ENCODE assay signal across 12 cellular contexts in the genomic region with DNA sequence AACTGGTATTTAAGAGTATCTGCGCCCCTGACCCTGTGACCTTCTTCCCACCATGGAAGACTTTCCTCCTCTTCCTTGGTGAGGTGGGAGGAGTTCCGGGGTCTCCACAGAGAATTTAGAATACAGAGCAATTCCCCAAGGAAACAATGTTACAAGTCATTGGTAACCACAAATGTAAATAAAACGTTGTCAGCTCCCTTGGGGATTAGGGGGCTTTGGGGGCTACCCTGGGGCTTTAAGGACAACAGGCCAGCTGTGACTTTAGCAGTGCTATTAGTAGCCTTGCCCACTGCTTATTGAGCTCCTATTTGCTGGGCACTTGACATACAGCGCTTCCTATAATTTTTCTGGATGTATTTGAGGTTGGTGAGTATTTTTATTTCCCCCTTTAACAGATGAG.
DNase-seq lines count a peak whose midpoint lies in the region; ATAC-seq and TF ChIP-seq lines count a peak whose summit lies in the region.
"Had no signal": no experiment of that assay in that cellular context is flagged by ENCODE, and none has a peak within 500 bp of the region (broad histone marks: within the 10 kb centered on the region; RNA-seq: fewer than 3 reads in every experiment).

No MANE protein-coding gene starts in this region.

- CTCF ChIA-PET in SK-N-SH (lab: Yijun Ruan, JAX): interaction anchor here (1.0 to 1.9 kb wide), 4 partner anchors 8 to 253 kb away, joined by 3 to 8 read pairs (median 4); no protein-coding TSS in a partner anchor

- peaks cover 38% of the 10 kb centered on the region for H3K27me3 Mint-ChIP-seq in nephron progenitor cell (ENCODE audit: low read depth, poor library complexity)

- TF ChIP-seq CTCF in WERI-Rb-1 (IDR thresholded peaks at IDR 0.05; ENCODE audit: low read depth, low read length) (no peak), nephron progenitor cell (IDR thresholded peaks at IDR 0.05) (no peak), SK-N-SH (IDR thresholded peaks at IDR 0.05) (no peak)

- H3K36me3 Mint-ChIP-seq in nephron progenitor cell (ENCODE audit: low read depth): no peaks in the 10 kb centered on the region
- H3K36me3 Mint-ChIP-seq: CD8-positive, alpha-beta memory T cell had no signal

- peak overlapping the region; percentile 39 for H3K4me3 Mint-ChIP-seq in nephron progenitor cell
- H3K4me3 Mint-ChIP-seq: CD8-positive, alpha-beta memory T cell had no signal

- no peak overlapping the region for H3K27ac ChIP-seq in BLaER1 treated with 17β-estradiol and CSF1 and Interleukin-3, amounts not matched to agents 10 nM and 100 nM
- H3K27ac ChIP-seq in Karpas-422 (ENCODE audit: low read length): no peak overlapping the region
- H3K27ac ChIP-seq in WERI-Rb-1: peak overlapping the region; percentile 76
- H3K27ac ChIP-seq in SK-N-SH (ENCODE audit: low read depth in 2 of 2, low read length in 1 of 2): no peak overlapping the region

- H3F3A ChIP-seq in SK-N-SH (replicated peaks; ENCODE audit: insufficient read depth): no peaks in the 10 kb centered on the region

- no peaks in the 10 kb centered on the region for H3K9me3 Mint-ChIP-seq in nephron progenitor cell
- H3K9me3 Mint-ChIP-seq: CD8-positive, alpha-beta memory T cell had no signal

- no peaks in the 10 kb centered on the region for H3K79me2 ChIP-seq in Karpas-422 (ENCODE audit: low read length)
- no peaks in the 10 kb centered on the region for H3K79me2 ChIP-seq in SK-N-SH (ENCODE audit: insufficient read depth)

- POLR2A ChIA-PET in SK-N-SH (lab: Yijun Ruan, JAX): no interaction called here

- H3K4me3 ChIP-seq in BLaER1 treated with 17β-estradiol and CSF1 and Interleukin-3, amounts not matched to agents 10 nM and 100 nM: no peak overlapping the region
- H3K4me3 ChIP-seq in Karpas-422 (ENCODE audit: low read length) (no peak overlapping the region), WERI-Rb-1 (ENCODE audit: low read depth, low read length) (peak overlapping the region; percentile 8; the same call in 1 of the 2 replicates), SK-N-SH (ENCODE audit: low read depth in 2 of 2, low read length in 1 of 2) (no peak overlapping the region)

- TF ChIP-seq EP300 in SK-N-SH (IDR thresholded peaks at IDR 0.05; ENCODE audit: borderline replicate concordance in 1 of 2, low read depth in 1 of 2, low read length in 1 of 2): no peak

- no peak for DNase-seq in Karpas-422
- peak; percentile 69 for DNase-seq in WERI-Rb-1
- DNase-seq in nephron progenitor cell: no peak
- DNase-seq in SK-N-SH: no peak
- DNase-seq in 8988T: no peak
- DNase-seq: BE2C; CD8-positive, alpha-beta memory T cell; DMS53; GF-D8 had no signal

- peak overlapping the region in 10 of 11 experiments; percentile 9 to 74 (median 55); a peak in 17 of 22 replicates for H3K4me2 ChIP-seq in BLaER1 treated with 17β-estradiol and CSF1 and Interleukin-3, amounts not matched to agents 10 nM and 100 nM
- peak overlapping the region; percentile 38 for H3K4me2 ChIP-seq in Karpas-422 (ENCODE audit: low read depth, low read length, poor library complexity, severe bottlenecking)
- H3K4me2 ChIP-seq in SK-N-SH: no peak overlapping the region

- peaks cover 46% of the 10 kb centered on the region for H3K4me1 Mint-ChIP-seq in nephron progenitor cell

- 32% methylated on average over 4 of the region's 4 CpGs for WGBS in SK-N-SH (ENCODE audit: low lambda C conversion rate)

- H3K27ac Mint-ChIP-seq in nephron progenitor cell: no peak overlapping the region

- H3K27me3 ChIP-seq in BLaER1 treated with 17β-estradiol and CSF1 and Interleukin-3, amounts not matched to agents 10 nM and 100 nM: peaks cover 0 to 24% (median 11%) of the 10 kb centered on the region in 11 experiments; a peak in 13 of 22 replicates
- H3K27me3 ChIP-seq in Karpas-422 (ENCODE audit: low read length) (no peaks in the 10 kb centered on the region), WERI-Rb-1 (ENCODE audit: insufficient read depth, low read depth, severe bottlenecking) (no peaks in the 10 kb centered on the region), SK-N-SH (ENCODE audit: insufficient read depth) (no peaks in the 10 kb centered on the region)
- H3K27me3 ChIP-seq: BE2C had no signal

- no peak for TF ChIP-seq RAD21 in SK-N-SH (IDR thresholded peaks at IDR 0.05; ENCODE audit: low read length)

- peaks cover 0 to 8% (median 0%) of the 10 kb centered on the region in 11 experiments; a peak in 3 of 22 replicates for H4K20me1 ChIP-seq in BLaER1 treated with 17β-estradiol and CSF1 and Interleukin-3, amounts not matched to agents 10 nM and 100 nM
- H4K20me1 ChIP-seq in Karpas-422 (ENCODE audit: insufficient read depth, low read depth, low read length) (no peaks in the 10 kb centered on the region), SK-N-SH (ENCODE audit: insufficient read depth) (no peaks in the 10 kb centered on the region)

- no peaks in the 10 kb centered on the region for H3K36me3 ChIP-seq in BLaER1 treated with 17β-estradiol and CSF1 and Interleukin-3, amounts not matched to agents 10 nM and 100 nM
- H3K36me3 ChIP-seq in Karpas-422 (ENCODE audit: insufficient read depth, low read length) (no peaks in the 10 kb centered on the region), WERI-Rb-1 (no peaks in the 10 kb centered on the region), SK-N-SH (replicated peaks in 1 of 2; ENCODE audit: control insufficient read depth in 1 of 2, insufficient read depth in 2 of 2, low read length in 1 of 2) (no peaks in the 10 kb centered on the region)
- H3K36me3 ChIP-seq: BE2C had no signal

- no peak for ATAC-seq in HG03432 (IDR thresholded peaks at IDR 0.05; ENCODE audit: unreplicated experiment)
- ATAC-seq: HepG2 had no signal

- H3K9me3 ChIP-seq in BLaER1 treated with 17β-estradiol and CSF1 and Interleukin-3, amounts not matched to agents 10 nM and 100 nM (replicated peaks in 1 of 11): no peaks in the 10 kb centered on the region
- H3K9me3 ChIP-seq in Karpas-422 (ENCODE audit: low read length) (no peaks in the 10 kb centered on the region), WERI-Rb-1 (ENCODE audit: severe bottlenecking) (no peaks in the 10 kb centered on the region), SK-N-SH (no peaks in the 10 kb centered on the region)
- H3K9me3 ChIP-seq: BE2C had no signal

- no peak overlapping the region for H3K9ac ChIP-seq in BLaER1 treated with 17β-estradiol and CSF1 and Interleukin-3, amounts not matched to agents 10 nM and 100 nM
- H3K9ac ChIP-seq in Karpas-422 (ENCODE audit: low read length) (no peak overlapping the region), SK-N-SH (no peak overlapping the region)

- H2AFZ ChIP-seq in Karpas-422 (ENCODE audit: low read length): no peak overlapping the region
- no peak overlapping the region for H2AFZ ChIP-seq in SK-N-SH (ENCODE audit: low read depth)

- peaks cover 34 to 50% (median 40%) of the 10 kb centered on the region in 10 experiments for H3K4me1 ChIP-seq in BLaER1 treated with 17β-estradiol and CSF1 and Interleukin-3, amounts not matched to agents 10 nM and 100 nM
- H3K4me1 ChIP-seq in Karpas-422 (ENCODE audit: low read length) (peaks cover 34% of the 10 kb centered on the region), SK-N-SH (ENCODE audit: control insufficient read depth in 1 of 2, insufficient read depth in 2 of 2, low read depth in 1 of 2, low read length in 1 of 2) (peaks cover 0 to 23% of the 10 kb centered on the region in 2 experiments; a peak in 1 of 4 replicates)
- H3K4me1 ChIP-seq: BE2C had no signal

- H3K9me2 ChIP-seq in Karpas-422 (replicated peaks; ENCODE audit: insufficient read depth, low read length) (no peaks in the 10 kb centered on the region), SK-N-SH (no peaks in the 10 kb centered on the region)

TF ChIP-seq in SK-N-SH, 30 proteins besides CTCF, POLR2A, EP300 and RAD21:
- TF ChIP-seq RXRA (IDR thresholded peaks at IDR 0.05; ENCODE audit: borderline replicate concordance, low read depth) (no peak), TEAD4 (IDR thresholded peaks at IDR 0.05; ENCODE audit: borderline replicate concordance, insufficient read depth) (no peak), JUND (IDR thresholded peaks at IDR 0.05) (no peak), RFX5 (IDR thresholded peaks at IDR 0.05; ENCODE audit: low read length) (no peak), GABPA (IDR thresholded peaks at IDR 0.05; ENCODE audit: low read depth) (no peak), POLR2AphosphoS5 (IDR thresholded peaks at IDR 0.05; ENCODE audit: low read depth, low read length) (no peak), MXI1 (IDR thresholded peaks at IDR 0.05; ENCODE audit: low read depth, low read length) (no peak)
- TF ChIP-seq, protein P1, sequence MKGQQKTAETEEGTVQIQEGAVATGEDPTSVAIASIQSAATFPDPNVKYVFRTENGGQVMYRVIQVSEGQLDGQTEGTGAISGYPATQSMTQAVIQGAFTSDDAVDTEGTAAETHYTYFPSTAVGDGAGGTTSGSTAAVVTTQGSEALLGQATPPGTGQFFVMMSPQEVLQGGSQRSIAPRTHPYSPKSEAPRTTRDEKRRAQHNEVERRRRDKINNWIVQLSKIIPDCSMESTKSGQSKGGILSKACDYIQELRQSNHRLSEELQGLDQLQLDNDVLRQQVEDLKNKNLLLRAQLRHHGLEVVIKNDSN (IDR thresholded peaks at IDR 0.05; ENCODE audit: borderline replicate concordance, low read depth): no peak
